8 cellular contexts compared by ENCODE assay signal in the genomic region with DNA sequence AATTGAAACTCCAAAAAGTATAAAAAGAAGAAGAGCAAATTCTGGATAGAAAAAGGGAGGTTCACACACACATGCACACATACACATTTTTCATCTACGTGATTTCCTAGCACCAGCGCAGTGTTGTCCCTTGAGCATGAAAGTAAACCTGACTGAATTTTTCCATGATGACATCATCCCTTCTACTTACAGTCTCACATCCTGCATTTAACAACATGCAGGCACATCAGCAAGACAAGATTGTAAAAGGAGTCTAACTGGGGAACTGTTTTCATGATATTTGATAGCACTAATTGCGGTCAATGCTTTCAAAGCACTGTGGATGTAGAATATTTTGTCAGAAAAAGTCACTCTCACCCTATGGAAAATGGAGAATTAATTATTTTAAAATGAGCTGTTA.
DNase-seq lines count a peak whose midpoint lies in the region.

No MANE protein-coding gene starts in this region.

- no peaks in the 10 kb centered on the region for H3K9me3 Mint-ChIP-seq in activated naive CD8-positive, alpha-beta T cell (ENCODE audit: low read depth)

- H3K27ac Mint-ChIP-seq in activated naive CD8-positive, alpha-beta T cell: peak overlapping the region; percentile 25

- no peaks in the 10 kb centered on the region for H3K27me3 Mint-ChIP-seq in activated naive CD8-positive, alpha-beta T cell

- peaks cover 18% of the 10 kb centered on the region for H3K4me1 Mint-ChIP-seq in activated naive CD8-positive, alpha-beta T cell (ENCODE audit: low read depth)

- peak; percentile 24 for DNase-seq in activated CD4-positive, alpha-beta T cell treated with anti-CD3 and anti-CD28 coated beads for 48 hours
- DNase-seq in activated CD4-positive, alpha-beta T cell treated with anti-CD3 and anti-CD28 coated beads, Interleukin-2, amount 50 U/mL, for 48 hours: no peak
- peak; percentile 69 for DNase-seq in NCI-H128 (lab: John Stamatoyannopoulos, UW; ENCODE audit: unreplicated experiment)
- peak; percentile 70 for DNase-seq in islet precursor cell
- DNase-seq in stimulated activated CD8-positive, alpha-beta memory T cell treated with anti-CD3 and anti-CD28 coated beads, Interleukin-4, amount 100 ng/mL, for 48 hours: no peak
- no peak for DNase-seq in effector CD4-positive, alpha-beta T cell
- DNase-seq in NK-92 treated with Interleukin-12 subunit alpha and Interleukin-12 subunit beta, amount 100 ng/mL, for 24 hours (lab: John Stamatoyannopoulos, UW): no peak

- no peak overlapping the region for H3K4me3 Mint-ChIP-seq in activated naive CD8-positive, alpha-beta T cell

- H3K36me3 Mint-ChIP-seq in activated naive CD8-positive, alpha-beta T cell: peaks cover under 1% of the 10 kb centered on the region

Comparison
In these comparisons a context has a peak if more than half of its experiments do, and no peak if none do; other contexts are left out.
1. DNase-seq: peak in activated CD4-positive, alpha-beta T cell treated with anti-CD3 and anti-CD28 coated beads for 48 hours (single experiment), NCI-H128 (single experiment) and islet precursor cell (single experiment); none in activated CD4-positive, alpha-beta T cell treated with anti-CD3 and anti-CD28 coated beads, Interleukin-2, amount 50 U/mL, for 48 hours (0 of 2), stimulated activated CD8-positive, alpha-beta memory T cell treated with anti-CD3 and anti-CD28 coated beads, Interleukin-4, amount 100 ng/mL, for 48 hours (single experiment), effector CD4-positive, alpha-beta T cell (single experiment) and NK-92 treated with Interleukin-12 subunit alpha and Interleukin-12 subunit beta, amount 100 ng/mL, for 24 hours (single experiment).